ENCODE assay signal across 15 cellular contexts in the genomic region with DNA sequence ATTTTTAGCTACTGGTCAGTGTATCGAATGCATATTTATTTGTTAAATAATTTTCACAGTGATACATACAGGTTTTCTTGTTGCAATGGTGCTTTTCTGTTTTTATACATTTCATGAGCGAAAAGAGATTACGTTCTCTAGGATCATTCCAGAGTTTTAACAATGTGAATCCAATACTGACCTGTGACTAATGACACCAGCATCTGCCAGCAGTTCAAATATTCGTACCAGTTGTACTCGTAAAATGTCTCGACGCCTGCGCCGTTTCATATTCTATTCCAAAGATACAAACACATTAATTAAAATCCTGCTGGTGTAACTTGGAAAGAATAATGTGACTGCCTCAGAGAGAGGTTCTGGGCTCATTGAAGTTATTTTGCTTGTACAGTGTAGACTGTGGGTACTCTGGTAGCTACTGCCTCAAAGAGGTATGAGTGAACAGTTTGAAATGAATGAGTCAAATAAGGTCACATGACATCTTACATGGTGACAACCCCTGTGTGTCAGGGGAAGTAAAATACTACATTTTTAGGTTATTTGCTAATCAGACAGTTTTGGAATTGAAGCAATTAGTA.
DNase-seq lines count a peak whose midpoint lies in the region; ATAC-seq, FAIRE-seq and TF ChIP-seq lines count a peak whose summit lies in the region.
"Had no signal": no experiment of that assay in that cellular context is flagged by ENCODE, and none has a peak within 500 bp of the region (broad histone marks: within the 10 kb centered on the region; RNA-seq: fewer than 3 reads in every experiment).

No MANE protein-coding gene starts in this region.

- no peak overlapping the region for H3K27ac ChIP-seq in OCI-LY7 (ENCODE audit: low read depth, low read length, poor library complexity, severe bottlenecking)
- H3K27ac ChIP-seq: coronary artery, VCaP had no signal

- H3K36me3 ChIP-seq in OCI-LY7 (ENCODE audit: insufficient read depth, low read length), result peaks cover 81% of the 10 kb centered on the region

- peak; percentile 83 for FAIRE-seq in urothelium cell line (lab: Jason Lieb, UNC)

- H3K9me3 ChIP-seq in OCI-LY7 (ENCODE audit: low read length), result no peaks in the 10 kb centered on the region

- ATAC-seq in stimulated activated naive CD8-positive, alpha-beta T cell treated with anti-CD3 and anti-CD28 coated beads, Interleukin-15, amount 100 ng/mL, for 72 hours, result peak; percentile 60
- no peak for ATAC-seq in stimulated activated naive CD8-positive, alpha-beta T cell treated with anti-CD3 and anti-CD28 coated beads, Interleukin-15, Interleukin-2, amounts not matched to agents 100 U/mL and 50 U/mL, for 24 hours
- no peak for ATAC-seq in GM18498 (IDR thresholded peaks at IDR 0.05; ENCODE audit: unreplicated experiment)

- no TSS peak for BruUV-seq in OCI-LY7 (replicated peaks; lab: Mats Ljungman, UMichigan)

- H3K4me1 ChIP-seq in OCI-LY7 (ENCODE audit: insufficient read depth, low read length, poor library complexity, severe bottlenecking), result peaks cover 5% of the 10 kb centered on the region

- no peaks in the 10 kb centered on the region for H3K27me3 Mint-ChIP-seq in stimulated activated naive CD8-positive, alpha-beta T cell treated with anti-CD3 and anti-CD28 coated beads, Interleukin-15, amount 100 ng/mL, for 72 hours
- H3K27me3 Mint-ChIP-seq: activated naive CD8-positive, alpha-beta T cell had no signal

- no peak for DNase-seq in stimulated activated naive CD8-positive, alpha-beta T cell treated with anti-CD3 and anti-CD28 coated beads, Interleukin-15, amount 100 ng/mL, for 72 hours
- no peak for DNase-seq in stimulated activated naive CD8-positive, alpha-beta T cell treated with anti-CD3 and anti-CD28 coated beads, Interleukin-15, Interleukin-2, amounts not matched to agents 100 U/mL and 50 U/mL, for 24 hours
- peak; percentile 14 for DNase-seq in T1000 (lab: John Stamatoyannopoulos, UW)
- DNase-seq in fibroblast of pulmonary artery (ENCODE audit: low read depth), result peak; percentile 29
- peak; percentile 22 for DNase-seq in urothelium cell line (ENCODE audit: low spot score)
- DNase-seq in OCI-LY7 (ENCODE audit: low spot score), result no peak
- DNase-seq in KBM-7, result no peak
- DNase-seq: activated CD8-positive, alpha-beta memory T cell treated with anti-CD3 and anti-CD28 coated beads, Interleukin-2, amount 50 U/mL, for 48 hours; NCI-H1092 treated with DMSO at 0.1 percent for 48 hours; NCI-H2227 treated with DMSO at 0.1 percent for 48 hours; stimulated activated CD4-positive, alpha-beta T cell treated with anti-CD3 and anti-CD28 coated beads, Interleukin-12 subunit alpha, Interleukin-12 subunit beta, amount 100 ng/mL, for 4 hours had no signal

- H3K9me2 ChIP-seq in OCI-LY7 (ENCODE audit: insufficient read depth, low read length), result no peaks in the 10 kb centered on the region

- H3K4me2 ChIP-seq in OCI-LY7 (ENCODE audit: low read length), result no peak overlapping the region

- TF ChIP-seq CTCF in fibroblast of pulmonary artery (IDR thresholded peaks at IDR 0.05; ENCODE audit: low read length, missing control alignments) (no peak), OCI-LY7 (conservative IDR thresholded peaks at IDR 0.05; ENCODE audit: low read length) (no peak)

- no peak overlapping the region for H3K4me3 Mint-ChIP-seq in stimulated activated naive CD8-positive, alpha-beta T cell treated with anti-CD3 and anti-CD28 coated beads, Interleukin-15, amount 100 ng/mL, for 72 hours
- H3K4me3 Mint-ChIP-seq: activated naive CD8-positive, alpha-beta T cell had no signal

- no peaks in the 10 kb centered on the region for H3K79me2 ChIP-seq in OCI-LY7 (ENCODE audit: insufficient read depth, low read depth, low read length)

- in situ Hi-C loops in KBM-7 (cut with MboI; ENCODE audit: low pct_unique_long_range_greater_than_20kb, low sequenced_read_pairs), result loop anchor here (25.0 kb wide), 1 partner anchor 392 kb away; no protein-coding TSS in a partner anchor

- intact Hi-C loops in OCI-LY7 (cut with micrococcal nuclease; ENCODE audit: unreplicated experiment), result no loop called here

- H3K9me3 Mint-ChIP-seq in stimulated activated naive CD8-positive, alpha-beta T cell treated with anti-CD3 and anti-CD28 coated beads, Interleukin-15, amount 100 ng/mL, for 72 hours, result no peaks in the 10 kb centered on the region

- CTCF ChIA-PET in OCI-LY7 (lab: Charles Lee; ENCODE audit: unreplicated experiment), result no interaction called here

- H3K4me3 ChIP-seq in fibroblast of pulmonary artery (replicated peaks; ENCODE audit: low read depth, low read length) (no peak overlapping the region), OCI-LY7 (ENCODE audit: low read depth, low read length, poor library complexity, severe bottlenecking) (no peak overlapping the region)
- H3K4me3 ChIP-seq: coronary artery had no signal

- no peak overlapping the region for H3K27ac Mint-ChIP-seq in stimulated activated naive CD8-positive, alpha-beta T cell treated with anti-CD3 and anti-CD28 coated beads, Interleukin-15, amount 100 ng/mL, for 72 hours
- H3K27ac Mint-ChIP-seq: activated naive CD8-positive, alpha-beta T cell had no signal

- H3K4me1 Mint-ChIP-seq in stimulated activated naive CD8-positive, alpha-beta T cell treated with anti-CD3 and anti-CD28 coated beads, Interleukin-15, amount 100 ng/mL, for 72 hours, result no peaks in the 10 kb centered on the region

- POLR2A ChIA-PET in OCI-LY7 (lab: Charles Lee), result interaction anchor here (0.5 kb wide), 1 partner anchor 269 kb away, joined by 4 read pairs; no protein-coding TSS in a partner anchor

- no peak overlapping the region for H2AFZ ChIP-seq in OCI-LY7 (ENCODE audit: low read length)

- H4K20me1 ChIP-seq in OCI-LY7 (ENCODE audit: insufficient read depth, low read length), result no peaks in the 10 kb centered on the region

Comparison
In these comparisons a context has a peak if more than half of its experiments do, and no peak if none do; other contexts are left out.
1. DNase-seq: peak in T1000 (single experiment), fibroblast of pulmonary artery (single experiment) and urothelium cell line (single experiment); none in stimulated activated naive CD8-positive, alpha-beta T cell treated with anti-CD3 and anti-CD28 coated beads, Interleukin-15, amount 100 ng/mL, for 72 hours (0 of 2), stimulated activated naive CD8-positive, alpha-beta T cell treated with anti-CD3 and anti-CD28 coated beads, Interleukin-15, Interleukin-2, amounts not matched to agents 100 U/mL and 50 U/mL, for 24 hours (single experiment), OCI-LY7 (single experiment) and KBM-7 (single experiment).